In genomic region chr2:220104871-220105351, GRCh38 we compare ENCODE assay signal across 8 cellular contexts.
DNase-seq lines count a peak whose midpoint lies in the region; ATAC-seq, FAIRE-seq and TF ChIP-seq lines count a peak whose summit lies in the region.

No MANE protein-coding gene starts in this region.

- no peak overlapping the region for H3K9ac ChIP-seq in K562 (ENCODE audit: insufficient read depth in 1 of 2, low read depth in 2 of 2, low read length in 2 of 2)

- peak; percentile 25 to 32; a peak in 3 of 4 replicates for TF ChIP-seq RAD21 in K562 (CRISPR knock-in tag; conservative IDR thresholded peaks at IDR 0.05 in 1 of 2, IDR thresholded peaks at IDR 0.05 in 1 of 2)

- peak; percentile 73 for TF ChIP-seq CTCF in AG10803 (conservative IDR thresholded peaks at IDR 0.05; ENCODE audit: low read length)
- TF ChIP-seq CTCF in K562 (IDR thresholded peaks at IDR 0.05 in 2 of 3, conservative IDR thresholded peaks at IDR 0.05 in 1 of 3; ENCODE audit: insufficient read depth in 2 of 3, low read depth in 1 of 3, low read length in 3 of 3), result peak in 1 of 3 experiments; percentile 30; a peak in 3 of 6 replicates
- TF ChIP-seq CTCF in left lung (IDR thresholded peaks at IDR 0.05), result no peak

- H3K4me3 ChIP-seq in AG10803 (ENCODE audit: low read length), result no peak overlapping the region
- no peak overlapping the region for H3K4me3 ChIP-seq in K562
- H3K4me3 ChIP-seq in left lung, result no peak overlapping the region

- CTCF ChIA-PET in K562 (lab: Yijun Ruan, JAX; ENCODE audit: low intra/inter-chr PET ratio), result no interaction called here

- no TSS peak for BruUV-seq in K562 (replicated peaks; lab: Mats Ljungman, UMichigan)

- no peaks in the 10 kb centered on the region for H4K20me1 ChIP-seq in K562 (replicated peaks; ENCODE audit: control insufficient read depth, insufficient read depth, low read length)

- ATAC-seq in K562 (peak; percentile 83), left lung (peak; percentile 67), HG02852 (IDR thresholded peaks at IDR 0.05; ENCODE audit: unreplicated experiment) (no peak), GM21786 (IDR thresholded peaks at IDR 0.05; ENCODE audit: unreplicated experiment) (no peak)

- no peak overlapping the region for H3K4me2 ChIP-seq in K562 (ENCODE audit: insufficient read depth, low read length)

- no peaks in the 10 kb centered on the region for H3K9me1 ChIP-seq in K562 (ENCODE audit: control insufficient read depth, insufficient read depth, low read length)

- H3K27ac ChIP-seq in K562 (ENCODE audit: extremely low read depth, low read depth, low read length), result no peak overlapping the region
- H3K27ac ChIP-seq in left lung, result no peak overlapping the region

- no peak for TF ChIP-seq EP300 in K562 (IDR thresholded peaks at IDR 0.05; ENCODE audit: low read length)

- in situ Hi-C loops in K562 (cut with MboI), result no loop called here

- no peaks in the 10 kb centered on the region for H3K9me3 ChIP-seq in K562 (replicated peaks; ENCODE audit: control insufficient read depth, insufficient read depth, low read depth, low read length)
- H3K9me3 ChIP-seq in left lung, result no peaks in the 10 kb centered on the region

- H3K79me2 ChIP-seq in K562 (ENCODE audit: control insufficient read depth, insufficient read depth, low read length), result no peaks in the 10 kb centered on the region

- intact Hi-C loops in K562 (cut with micrococcal nuclease), result no loop called here
- intact Hi-C loops in left lung (cut with DNase I), result no loop called here

- H3K36me3 ChIP-seq in K562 (ENCODE audit: control insufficient read depth, insufficient read depth, low read length) (no peaks in the 10 kb centered on the region), left lung (no peaks in the 10 kb centered on the region)

- DNase-seq in AG10803 (ENCODE audit: low read depth), result peak; percentile 84
- DNase-seq in HT-29 (ENCODE audit: low spot score), result peak; percentile 17
- DNase-seq in K562 (ENCODE audit: extremely low read depth in 1 of 4, low spot score in 3 of 4), result peak in 2 of 4 experiments; percentile 12 to 23
- no peak for DNase-seq in left lung
- no peak for DNase-seq in amygdala (lab: John Stamatoyannopoulos, UW)
- no peak for DNase-seq in NCI-H524 treated with DMSO at 0.1 percent for 48 hours (lab: John Stamatoyannopoulos, UW)

- no peak overlapping the region for H2AFZ ChIP-seq in K562 (ENCODE audit: low read depth, low read length)

- peaks cover 0 to 3% of the 10 kb centered on the region in 2 experiments; a peak in 1 of 5 replicates for H3K4me1 ChIP-seq in K562 (replicated peaks in 1 of 2; ENCODE audit: control insufficient read depth in 2 of 2, insufficient read depth in 2 of 2, low read length in 2 of 2)
- H3K4me1 ChIP-seq in left lung, result no peaks in the 10 kb centered on the region

- POLR2A ChIA-PET in K562 (lab: Yijun Ruan, JAX), result no interaction called here

- no peak for FAIRE-seq in K562 (lab: Jason Lieb, UNC)

- H3K27me3 ChIP-seq in K562 (ENCODE audit: control insufficient read depth in 2 of 2, insufficient read depth in 2 of 2, low read length in 2 of 2) (no peaks in the 10 kb centered on the region; a peak in 1 of 5 replicates), left lung (no peaks in the 10 kb centered on the region)

- WGBS in K562 (ENCODE audit: insufficient coverage, low coverage, missing lambda C conversion rate), result 5% methylated on average over 7 of the region's 7 CpGs

- no peak for TF ChIP-seq POLR2A in K562 (conservative IDR thresholded peaks at IDR 0.05)

TF ChIP-seq in K562, 482 proteins besides CTCF, POLR2A, EP300 and RAD21:
- no peak for TF ChIP-seq MGA (IDR thresholded peaks at IDR 0.05)

Comparison
In these comparisons a context has a peak if more than half of its experiments do, and no peak if none do; other contexts are left out.
1. DNase-seq: peak in AG10803 (single experiment) and HT-29 (single experiment); none in left lung (0 of 2), amygdala (0 of 56) and NCI-H524 treated with DMSO at 0.1 percent for 48 hours (single experiment).
2. ATAC-seq: peak in K562 (single experiment) and left lung (single experiment); none in HG02852 (single experiment) and GM21786 (single experiment).